Comparison of ENCODE assay signal across 24 cellular contexts in genomic region chr10:67550042-67550441, GRCh38.
"Had no signal": no experiment of that assay in that cellular context is flagged by ENCODE, and none has a peak within 500 bp of the region (broad histone marks: within the 10 kb centered on the region; RNA-seq: fewer than 3 reads in every experiment).

No MANE protein-coding gene starts in this region.

- H3K9me3 ChIP-seq: ascending aorta, MG63 had no signal

- H3K36me3 ChIP-seq: ascending aorta, cardiac muscle cell, MG63 had no signal

- H3K27ac ChIP-seq: ascending aorta, cardiac muscle cell had no signal

- H3K4me1 ChIP-seq: ascending aorta had no signal

- H3K9me3 Mint-ChIP-seq: activated naive CD4-positive, alpha-beta T cell treated with anti-CD3 and anti-CD28 coated beads, Interleukin-2, amount 50 U/mL, for 72 hours had no signal

- H3K27me3 ChIP-seq: ascending aorta, cardiac muscle cell, MG63 had no signal

- H3K36me3 Mint-ChIP-seq: activated naive CD4-positive, alpha-beta T cell treated with anti-CD3 and anti-CD28 coated beads, Interleukin-2, amount 50 U/mL, for 72 hours; brain had no signal

- H3K27ac Mint-ChIP-seq: activated CD8-positive, alpha-beta T cell treated with anti-CD3 and anti-CD28 coated beads for 36 hours; activated naive CD4-positive, alpha-beta T cell treated with anti-CD3 and anti-CD28 coated beads, Interleukin-2, amount 50 U/mL, for 72 hours; activated naive CD8-positive, alpha-beta T cell treated with anti-CD3 and anti-CD28 coated beads, Interleukin-2, amount 50 U/mL, for 24 hours; brain; T-helper 17 cell had no signal

- ATAC-seq: activated CD4-positive, CD25-positive, alpha-beta regulatory T cell treated with anti-CD3 and anti-CD28 coated beads, Interleukin-2, amount 50 U/mL, for 24 hours; activated CD8-positive, alpha-beta T cell treated with anti-CD3 and anti-CD28 coated beads for 36 hours; activated naive CD4-positive, alpha-beta T cell treated with anti-CD3 and anti-CD28 coated beads, Interleukin-2, amount 50 U/mL, for 72 hours; activated naive CD8-positive, alpha-beta T cell treated with anti-CD3 and anti-CD28 coated beads, Interleukin-2, amount 50 U/mL, for 24 hours; T-helper 17 cell had no signal

- H3K4me3 ChIP-seq: ascending aorta, cardiac muscle cell, MG63 had no signal

- H3K4me1 Mint-ChIP-seq: activated naive CD8-positive, alpha-beta T cell treated with anti-CD3 and anti-CD28 coated beads, Interleukin-2, amount 50 U/mL, for 24 hours; brain had no signal

- H3K4me3 Mint-ChIP-seq: activated CD8-positive, alpha-beta T cell treated with anti-CD3 and anti-CD28 coated beads for 36 hours; activated naive CD8-positive, alpha-beta T cell treated with anti-CD3 and anti-CD28 coated beads, Interleukin-2, amount 50 U/mL, for 24 hours; brain; T-helper 17 cell had no signal

- H3K27me3 Mint-ChIP-seq: activated CD8-positive, alpha-beta T cell treated with anti-CD3 and anti-CD28 coated beads for 36 hours; activated naive CD8-positive, alpha-beta T cell treated with anti-CD3 and anti-CD28 coated beads, Interleukin-2, amount 50 U/mL, for 24 hours; T-helper 17 cell had no signal

- DNase-seq: activated CD4-positive, alpha-beta T cell treated with anti-CD3 and anti-CD28 coated beads for 4 hours; activated CD8-positive, alpha-beta memory T cell treated with anti-CD3 and anti-CD28 coated beads, Interleukin-2, amount 50 U/mL, for 4 hours; activated CD8-positive, alpha-beta T cell treated with anti-CD3 and anti-CD28 coated beads for 36 hours; activated naive CD4-positive, alpha-beta T cell treated with Interleukin-2 at 50 U/mL for 16 hours; activated naive CD8-positive, alpha-beta T cell treated with anti-CD3 and anti-CD28 coated beads, Interleukin-2, amount 50 U/mL, for 24 hours; amniotic stem cell; MG63; MV-4-11; NCI-H1092 treated with DMSO at 0.1 percent for 48 hours; NCI-H1417 treated with DMSO at 0.1 percent for 48 hours; NCI-H1694; NCI-H2029; NCI-H345; NCI-H510A; NCI-H526 treated with DMSO at 0.1 percent for 48 hours; NCI-H82; SIG-M5; T-helper 17 cell; T-helper 9 cell had no signal
